Comparison of ENCODE assay signal across 1 cellular context in genomic region chr4:6250235-6250983, GRCh38.
TF ChIP-seq lines count a peak whose summit lies in the region.

No MANE protein-coding gene starts in this region.

TF ChIP-seq in WTC11, 78 proteins besides CTCF, POLR2A, EP300 and RAD21 (continued from another document):
- TF ChIP-seq AFF4 (CRISPR knock-in tag; IDR thresholded peaks at IDR 0.05; ENCODE audit: borderline replicate concordance) (no peak), ZNF281 (CRISPR knock-in tag; IDR thresholded peaks at IDR 0.05) (no peak)
